Comparison of ENCODE assay signal across 2 cellular contexts in genomic region chr5:56123531-56124243, GRCh38.
A peak's percentile ranks its signal among the peaks of the same experiment; 100 is the strongest.
TF ChIP-seq lines count a peak whose summit lies in the region.

No MANE protein-coding gene starts in this region.

TF ChIP-seq in HEK293, 187 proteins besides CTCF, POLR2A, EP300 and RAD21 (continued from another document and continues in another):
- TF ChIP-seq HIC1 (tag by site-specific recombination; IDR thresholded peaks at IDR 0.05) (peak; percentile 69; the same call in 1 of the 2 replicates), ZXDB (tag by site-specific recombination; IDR thresholded peaks at IDR 0.05) (peak; percentile 89), KLF1 (tag by site-specific recombination; IDR thresholded peaks at IDR 0.05) (peak; percentile 84), HOXD13 (CRISPR knock-in tag; IDR thresholded peaks at IDR 0.05; ENCODE audit: borderline replicate concordance) (0 out of 2 replicates have a peak, but pooled peaks have one; percentile 67), ZNF791 (tag by site-specific recombination; IDR thresholded peaks at IDR 0.05) (no peak), ZNF596 (tag by site-specific recombination; IDR thresholded peaks at IDR 0.05) (no peak; the same call in 1 of the 2 replicates), PBX3 (CRISPR knock-in tag; IDR thresholded peaks at IDR 0.05) (no peak), ZNF394 (tag by site-specific recombination; IDR thresholded peaks at IDR 0.05; ENCODE audit: borderline replicate concordance) (peak; percentile 79; the same call in 1 of the 2 replicates), ZFP37 (tag by site-specific recombination; IDR thresholded peaks at IDR 0.05) (peak; percentile 86), ZBTB26 (tag by site-specific recombination; optimal IDR thresholded peaks at IDR 0.05) (no peak), ZNF76 (tag by site-specific recombination; IDR thresholded peaks at IDR 0.05; ENCODE audit: borderline replicate concordance, low read depth) (peak; percentile 38; the same call in 1 of the 2 replicates), ZNF501 (tag by site-specific recombination; IDR thresholded peaks at IDR 0.05) (peak; percentile 82; the same call in 1 of the 2 replicates), REPIN1 (tag by site-specific recombination; IDR thresholded peaks at IDR 0.05; ENCODE audit: low read depth) (no peak), KLF9 (tag by site-specific recombination; IDR thresholded peaks at IDR 0.05; ENCODE audit: low read depth) (peak; percentile 56; the same call in 1 of the 2 replicates), ZBTB20 (tag by site-specific recombination; IDR thresholded peaks at IDR 0.05) (peak; percentile 67), ZNF2 (tag by site-specific recombination; IDR thresholded peaks at IDR 0.05) (peak; percentile 95), KLF17 (tag by site-specific recombination; IDR thresholded peaks at IDR 0.05) (peak; percentile 82), MZF1 (tag by site-specific recombination; IDR thresholded peaks at IDR 0.05; ENCODE audit: borderline replicate concordance) (peak; percentile 80), ZNF174 (tag by site-specific recombination; IDR thresholded peaks at IDR 0.05) (no peak), ZNF776 (tag by site-specific recombination; IDR thresholded peaks at IDR 0.05; ENCODE audit: borderline replicate concordance) (no peak), PRDM10 (tag by site-specific recombination; IDR thresholded peaks at IDR 0.05) (peak; percentile 66)

TF ChIP-seq in SK-N-SH, 30 proteins besides CTCF, POLR2A, EP300 and RAD21 (continued from another document):
- TF ChIP-seq ZBTB33 (IDR thresholded peaks at IDR 0.05; ENCODE audit: borderline replicate concordance, low read depth) = peak; percentile 74; the same call in 1 of the 2 replicates
- peak; percentile 91 for TF ChIP-seq TCF12 (IDR thresholded peaks at IDR 0.05)
- TF ChIP-seq MAX (IDR thresholded peaks at IDR 0.05; ENCODE audit: low read depth) = 0 out of 2 replicates have a peak, but pooled peaks have one; percentile 24
- TF ChIP-seq MEF2A (IDR thresholded peaks at IDR 0.05; ENCODE audit: borderline replicate concordance, low read depth) = peak; percentile 22; the same call in 1 of the 2 replicates
- peak; percentile 84 for TF ChIP-seq NFIC (IDR thresholded peaks at IDR 0.05; ENCODE audit: borderline replicate concordance)
- peak; percentile 85; the same call in 1 of the 2 replicates for TF ChIP-seq FOXM1 (IDR thresholded peaks at IDR 0.05; ENCODE audit: low read depth)
- TF ChIP-seq EZH2phosphoT487 (IDR thresholded peaks at IDR 0.05; ENCODE audit: borderline replicate concordance, low read depth) = no peak
TF ChIP-seq in SK-N-SH: peak in this region for 15.
